12 cellular contexts compared by ENCODE assay signal in the genomic region with DNA sequence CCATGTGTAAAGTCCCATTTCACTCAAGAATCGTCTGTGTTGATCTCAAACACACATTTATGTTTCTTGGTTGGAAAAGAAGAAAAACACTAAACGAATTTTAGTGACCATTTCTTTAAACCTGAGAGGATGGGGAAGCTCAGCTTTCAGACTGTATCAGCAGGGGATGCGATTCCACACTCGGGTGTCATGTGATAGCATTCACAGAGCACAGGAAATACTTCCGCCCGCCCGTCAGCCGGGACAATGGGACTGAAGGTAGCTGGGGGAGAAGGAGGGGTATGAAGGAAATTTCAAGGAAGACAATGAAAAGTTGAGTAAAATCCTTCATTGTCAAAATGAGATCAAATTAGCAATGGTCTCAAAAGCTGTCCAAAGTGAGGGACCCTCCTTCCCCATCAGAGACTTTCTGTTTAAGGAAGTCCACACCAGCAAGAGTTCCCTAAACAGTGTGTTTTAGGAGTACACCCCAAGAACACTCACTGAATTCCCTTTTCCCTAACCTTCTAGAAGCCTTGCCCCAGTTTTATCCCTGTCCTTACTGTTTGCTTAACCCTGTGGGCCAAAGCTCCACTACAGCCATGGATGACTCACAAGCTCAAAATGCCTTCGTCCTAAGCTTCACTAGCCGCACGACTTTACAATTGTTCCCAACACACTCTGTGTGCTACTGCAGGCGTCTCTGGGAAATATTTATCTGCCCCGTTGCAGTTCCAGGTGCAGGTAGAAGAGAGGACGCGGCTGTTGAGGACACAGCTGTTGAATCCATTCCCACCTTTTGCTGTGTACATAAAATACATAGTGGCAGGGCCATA. TPM values are rescaled to one million over a fixed set of nuclear protein-coding genes. Genes with fewer than 3 reads are reported as not detected.
DNase-seq lines count a peak whose midpoint lies in the region; TF ChIP-seq lines count a peak whose summit lies in the region.
"Had no signal": no experiment of that assay in that cellular context is flagged by ENCODE, and none has a peak within 500 bp of the region (broad histone marks: within the 10 kb centered on the region; RNA-seq: fewer than 3 reads in every experiment).

No MANE protein-coding gene starts in this region.

- no peaks in the 10 kb centered on the region for H3K9me3 ChIP-seq in SK-N-SH
- no peaks in the 10 kb centered on the region for H3K9me3 ChIP-seq in hepatocyte (ENCODE audit: low read depth)
- no peaks in the 10 kb centered on the region for H3K9me3 ChIP-seq in spleen

- H3K4me3 ChIP-seq in SK-N-SH (ENCODE audit: low read depth in 2 of 2, low read length in 1 of 2) (peak overlapping the region in 1 of 2 experiments; percentile 26; a peak in 1 of 4 replicates), hepatocyte (no peak overlapping the region), spleen (no peak overlapping the region)

- no peaks in the 10 kb centered on the region for H3F3A ChIP-seq in SK-N-SH (replicated peaks; ENCODE audit: insufficient read depth)

- H3K79me2 ChIP-seq in SK-N-SH (ENCODE audit: insufficient read depth) (no peaks in the 10 kb centered on the region), hepatocyte (no peaks in the 10 kb centered on the region)

- no peak for TF ChIP-seq POLR2A in spleen (IDR thresholded peaks at IDR 0.05)

- intact Hi-C loops in spleen (cut with DNase I; ENCODE audit: low total_unique reads) = no loop called here

- no peak for TF ChIP-seq EP300 in SK-N-SH (IDR thresholded peaks at IDR 0.05; ENCODE audit: borderline replicate concordance in 1 of 2, low read depth in 1 of 2, low read length in 1 of 2)

- H4K20me1 ChIP-seq in SK-N-SH (ENCODE audit: insufficient read depth) (no peaks in the 10 kb centered on the region), hepatocyte (ENCODE audit: insufficient read depth, poor library complexity, severe bottlenecking) (no peaks in the 10 kb centered on the region)

- H3K36me3 ChIP-seq in SK-N-SH (replicated peaks in 1 of 2; ENCODE audit: control insufficient read depth in 1 of 2, insufficient read depth in 2 of 2, low read length in 1 of 2) (no peaks in the 10 kb centered on the region), hepatocyte (replicated peaks; ENCODE audit: insufficient read depth, low read depth) (no peaks in the 10 kb centered on the region), spleen (no peaks in the 10 kb centered on the region)

- H3K27me3 ChIP-seq in SK-N-SH (ENCODE audit: insufficient read depth) = peaks cover 36% of the 10 kb centered on the region
- H3K27me3 ChIP-seq in hepatocyte = no peaks in the 10 kb centered on the region
- peaks cover 0 to 21% (median 4%) of the 10 kb centered on the region in 7 donors for H3K27me3 ChIP-seq in spleen (replicated peaks in 1 of 7)

- no peaks in the 10 kb centered on the region for H3K9me2 ChIP-seq in SK-N-SH
- H3K9me2 ChIP-seq in hepatocyte (replicated peaks; ENCODE audit: insufficient read depth) = no peaks in the 10 kb centered on the region

- TF ChIP-seq RAD21 in SK-N-SH (IDR thresholded peaks at IDR 0.05; ENCODE audit: low read length) = no peak

- WGBS in SK-N-SH (ENCODE audit: low lambda C conversion rate) = 29% methylated on average over 15 of the region's 15 CpGs
- WGBS in hepatocyte (ENCODE audit: low lambda C conversion rate, missing lambda C conversion rate) = 47% methylated on average over 15 of the region's 15 CpGs
- WGBS in spleen, 5 donors = 50 to 59% (median 51%) methylated on average over 15 of the region's 15 CpGs

- no peak for TF ChIP-seq CTCF in SK-N-SH (IDR thresholded peaks at IDR 0.05)
- TF ChIP-seq CTCF in hepatocyte (IDR thresholded peaks at IDR 0.05; ENCODE audit: poor library complexity) = no peak
- TF ChIP-seq CTCF in spleen (IDR thresholded peaks at IDR 0.05 in 8 of 11, conservative IDR thresholded peaks at IDR 0.05 in 3 of 11) = no peak

- POLR2A ChIA-PET in SK-N-SH (lab: Yijun Ruan, JAX) = no interaction called here

- peak overlapping the region; percentile 70; the same call in 1 of the 2 replicates for H2AFZ ChIP-seq in SK-N-SH (ENCODE audit: low read depth)
- H2AFZ ChIP-seq in hepatocyte = no peak overlapping the region

- H3K27ac ChIP-seq in SK-N-SH (ENCODE audit: low read depth in 2 of 2, low read length in 1 of 2) = no peak overlapping the region
- peak overlapping the region; percentile 63 for H3K27ac ChIP-seq in hepatocyte
- H3K27ac ChIP-seq in spleen = no peak overlapping the region

- peak overlapping the region; percentile 59; the same call in 1 of the 2 replicates for H3K4me2 ChIP-seq in SK-N-SH
- H3K4me2 ChIP-seq in hepatocyte = no peak overlapping the region

- DNase-seq in HK-2 (ENCODE audit: unreplicated experiment) = peak; percentile 6
- no peak for DNase-seq in SK-N-SH
- peak; percentile 70 for DNase-seq in hepatocyte (ENCODE audit: low spot score)
- DNase-seq in pulmonary artery endothelial cell (ENCODE audit: low read depth, low spot score) = peak; percentile 17
- DNase-seq in HuH-7 (ENCODE audit: low spot score) = no peak
- DNase-seq in cortex of kidney (lab: John Stamatoyannopoulos, UW) = no peak
- DNase-seq in spleen = no peak
- DNase-seq in SIG-M5 (lab: John Stamatoyannopoulos, UW) = no peak
- DNase-seq: activated CD4-positive, alpha-beta T cell treated with anti-CD3 and anti-CD28 coated beads for 4 hours; activated naive CD8-positive, alpha-beta T cell treated with anti-CD3 and anti-CD28 coated beads for 36 hours; DMS79; NCI-H187 treated with DMSO at 0.1 percent for 48 hours had no signal

- H3K9ac ChIP-seq in SK-N-SH = no peak overlapping the region

- CTCF ChIA-PET in SK-N-SH (lab: Yijun Ruan, JAX) = interaction anchor here (1.8 kb wide), 1 partner anchor 17 kb away, joined by 6 read pairs; no protein-coding TSS in a partner anchor

- H3K4me1 ChIP-seq in SK-N-SH (ENCODE audit: control insufficient read depth in 1 of 2, insufficient read depth in 2 of 2, low read depth in 1 of 2, low read length in 1 of 2) = no peaks in the 10 kb centered on the region
- peaks cover 4% of the 10 kb centered on the region for H3K4me1 ChIP-seq in hepatocyte (ENCODE audit: insufficient read depth)
- H3K4me1 ChIP-seq in spleen = no peaks in the 10 kb centered on the region

TF ChIP-seq in SK-N-SH, 30 proteins besides CTCF, POLR2A, EP300 and RAD21 (continues in another document):
- TF ChIP-seq FOXJ3 (CRISPR knock-in tag; IDR thresholded peaks at IDR 0.05) = no peak
- TF ChIP-seq MEF2A (IDR thresholded peaks at IDR 0.05; ENCODE audit: borderline replicate concordance, low read depth) = no peak
- TF ChIP-seq FOXM1 (IDR thresholded peaks at IDR 0.05; ENCODE audit: low read depth) = no peak
- no peak for TF ChIP-seq YY1 (IDR thresholded peaks at IDR 0.05; ENCODE audit: low read depth)
- TF ChIP-seq TCF12 (IDR thresholded peaks at IDR 0.05) = no peak
- TF ChIP-seq CHD2 (IDR thresholded peaks at IDR 0.05; ENCODE audit: low read length, partially characterized antibody) = no peak
- TF ChIP-seq RFX5 (IDR thresholded peaks at IDR 0.05; ENCODE audit: low read length) = no peak
- TF ChIP-seq RCOR1 (IDR thresholded peaks at IDR 0.05; ENCODE audit: low read length) = no peak
- no peak for TF ChIP-seq GABPA (IDR thresholded peaks at IDR 0.05; ENCODE audit: low read depth)
- peak; percentile 28; the same call in 1 of the 2 replicates for TF ChIP-seq FOSL2 (IDR thresholded peaks at IDR 0.05; ENCODE audit: borderline replicate concordance, low read depth)
- no peak for TF ChIP-seq USF2 (IDR thresholded peaks at IDR 0.05; ENCODE audit: borderline replicate concordance, low read depth, low read length)
- TF ChIP-seq, protein P1, sequence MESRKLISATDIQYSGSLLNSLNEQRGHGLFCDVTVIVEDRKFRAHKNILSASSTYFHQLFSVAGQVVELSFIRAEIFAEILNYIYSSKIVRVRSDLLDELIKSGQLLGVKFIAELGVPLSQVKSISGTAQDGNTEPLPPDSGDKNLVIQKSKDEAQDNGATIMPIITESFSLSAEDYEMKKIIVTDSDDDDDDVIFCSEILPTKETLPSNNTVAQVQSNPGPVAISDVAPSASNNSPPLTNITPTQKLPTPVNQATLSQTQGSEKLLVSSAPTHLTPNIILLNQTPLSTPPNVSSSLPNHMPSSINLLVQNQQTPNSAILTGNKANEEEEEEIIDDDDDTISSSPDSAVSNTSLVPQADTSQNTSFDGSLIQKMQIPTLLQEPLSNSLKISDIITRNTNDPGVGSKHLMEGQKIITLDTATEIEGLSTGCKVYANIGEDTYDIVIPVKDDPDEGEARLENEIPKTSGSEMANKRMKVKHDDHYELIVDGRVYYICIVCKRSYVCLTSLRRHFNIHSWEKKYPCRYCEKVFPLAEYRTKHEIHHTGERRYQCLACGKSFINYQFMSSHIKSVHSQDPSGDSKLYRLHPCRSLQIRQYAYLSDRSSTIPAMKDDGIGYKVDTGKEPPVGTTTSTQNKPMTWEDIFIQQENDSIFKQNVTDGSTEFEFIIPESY (IDR thresholded peaks at IDR 0.05; ENCODE audit: borderline replicate concordance, low read depth) = no peak
- TF ChIP-seq SIN3A (IDR thresholded peaks at IDR 0.05; ENCODE audit: borderline replicate concordance, low read depth, low read length) = no peak
- TF ChIP-seq MXI1 (IDR thresholded peaks at IDR 0.05; ENCODE audit: low read depth, low read length) = no peak
- TF ChIP-seq PBX3 (IDR thresholded peaks at IDR 0.05) = no peak
- no peak for TF ChIP-seq NFIC (IDR thresholded peaks at IDR 0.05; ENCODE audit: borderline replicate concordance)

RNA-seq across cellular contexts. Expression of gene SIM2, which starts 51.4 kb away (rescaled TPM):
- polyA plus RNA-seq in SK-N-SH (2012; rRNA removed) = not detected in 2 replicates
- polyA plus RNA-seq in SK-N-SH (2012; cell fraction: cytosol; rRNA removed) = not detected in 2 replicates
- not detected in 2 replicates for polyA plus RNA-seq in SK-N-SH (2012; cell fraction: nucleus; rRNA removed)
- 0.20 and 0.76 TPM in 2 replicates for total RNA-seq in hepatocyte
- polyA plus RNA-seq in hepatocyte = 0.13 and 0.35 TPM in 2 replicates
- 0.07 TPM in 1 of 2 replicates, not detected in the other for total RNA-seq in pulmonary artery endothelial cell
- not detected for total RNA-seq in spleen
- not detected for polyA plus RNA-seq in spleen
- total RNA-seq: activated naive CD8-positive, alpha-beta T cell treated with anti-CD3 and anti-CD28 coated beads for 36 hours had no signal

Comparison
In these comparisons a context has a peak if more than half of its experiments do, and no peak if none do; other contexts are left out.
1. DNase-seq: peak in HK-2 (single experiment), hepatocyte (single experiment) and pulmonary artery endothelial cell (single experiment); none in SK-N-SH (single experiment), HuH-7 (single experiment), cortex of kidney (single experiment), spleen (single experiment) and SIG-M5 (single experiment).